ENCODE assay signal across 9 cellular contexts in the genomic region with DNA sequence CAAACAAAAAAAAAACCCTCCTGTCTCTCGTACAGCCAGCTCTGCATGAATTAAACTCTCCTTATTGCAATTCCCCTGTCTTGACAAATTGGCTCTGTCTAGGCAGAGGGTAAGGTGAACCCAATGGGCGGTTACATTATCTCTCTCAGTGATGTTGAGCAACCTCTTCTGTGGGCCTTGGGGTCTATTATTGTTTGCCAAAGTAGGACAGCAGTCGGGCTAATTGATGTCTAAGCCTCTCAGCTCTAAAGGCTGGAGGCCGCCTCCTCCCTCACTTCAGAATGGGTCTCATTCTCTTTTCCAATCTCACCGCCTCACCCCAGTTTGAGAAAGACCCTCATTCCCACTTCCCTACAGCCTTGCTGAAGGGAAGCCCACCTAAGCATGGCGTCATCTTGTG. TPM values are rescaled to one million over a fixed set of nuclear protein-coding genes. Genes with fewer than 3 reads are reported as not detected.
A peak's percentile ranks its signal among the peaks of the same experiment; 100 is the strongest.
DNase-seq lines count a peak whose midpoint lies in the region; ATAC-seq, FAIRE-seq and TF ChIP-seq lines count a peak whose summit lies in the region.
"Had no signal": no experiment of that assay in that cellular context is flagged by ENCODE, and none has a peak within 500 bp of the region (broad histone marks: within the 10 kb centered on the region; RNA-seq: fewer than 3 reads in every experiment).

No MANE protein-coding gene starts in this region.

- TF ChIP-seq RAD21 in GM12878 (IDR thresholded peaks at IDR 0.05; ENCODE audit: insufficient read depth, low read depth, low read length) = no peak

- H3K4me2 ChIP-seq in GM12878 (ENCODE audit: control insufficient read depth, insufficient read depth) = no peak overlapping the region

- intact Hi-C loops in GM12878 (cut with micrococcal nuclease; ENCODE audit: unreplicated experiment) = loop anchor here (2.0 to 5.0 kb wide), 2 partner anchors 33 to 114 kb away; a partner anchor contains a TSS

- H3K4me3 ChIP-seq in GM12878 = no peak overlapping the region
- H3K4me3 ChIP-seq in muscle layer of colon (ENCODE audit: low read depth in 1 of 2, low read length in 2 of 2) = no peak overlapping the region

- no peaks in the 10 kb centered on the region for H3K9me3 Mint-ChIP-seq in activated naive CD4-positive, alpha-beta T cell treated with anti-CD3 and anti-CD28 coated beads, Interleukin-2, amount 50 U/mL, for 24 hours
- H3K9me3 Mint-ChIP-seq in type B pancreatic cell = no peaks in the 10 kb centered on the region

- H3K9me3 ChIP-seq in GM12878 (replicated peaks; ENCODE audit: control insufficient read depth, insufficient read depth, low read length) = no peaks in the 10 kb centered on the region
- H3K9me3 ChIP-seq in muscle layer of colon (ENCODE audit: low read length) = no peaks in the 10 kb centered on the region

- TF ChIP-seq POLR2A in GM12878 (IDR thresholded peaks at IDR 0.05; ENCODE audit: low read depth, low read length) = no peak

- peak overlapping the region; percentile 99 for H3K27ac Mint-ChIP-seq in activated naive CD4-positive, alpha-beta T cell treated with anti-CD3 and anti-CD28 coated beads, Interleukin-2, amount 50 U/mL, for 24 hours
- H3K27ac Mint-ChIP-seq in type B pancreatic cell = peak overlapping the region; percentile 98

- TF ChIP-seq EP300 in GM12878 (IDR thresholded peaks at IDR 0.05; ENCODE audit: borderline replicate concordance in 1 of 2, control insufficient read depth in 1 of 2, low read depth in 2 of 2, low read length in 2 of 2) = no peak

- TF ChIP-seq CTCF in GM12878 (IDR thresholded peaks at IDR 0.05 in 2 of 3, conservative IDR thresholded peaks at IDR 0.05 in 1 of 3; ENCODE audit: control insufficient read depth in 2 of 3, extremely low read depth in 1 of 3, insufficient read depth in 1 of 3, low read depth in 3 of 3, low read length in 3 of 3) (no peak), type B pancreatic cell (conservative IDR thresholded peaks at IDR 0.05) (no peak)

- no peaks in the 10 kb centered on the region for H3K27me3 ChIP-seq in GM12878 (replicated peaks in 1 of 2; ENCODE audit: control insufficient read depth in 2 of 2, insufficient read depth in 2 of 2, low read length in 1 of 2)
- no peaks in the 10 kb centered on the region for H3K27me3 ChIP-seq in muscle layer of colon (ENCODE audit: control insufficient read depth in 1 of 2, insufficient read depth in 2 of 2, low read length in 2 of 2)

- WGBS in GM12878 (ENCODE audit: insufficient coverage, insufficient replicate concordance, low lambda C conversion rate, missing lambda C conversion rate) = 98% methylated on average over 6 of the region's 6 CpGs

- H3K79me2 ChIP-seq in GM12878 (ENCODE audit: control insufficient read depth, insufficient read depth, low read length) = peaks cover 39% of the 10 kb centered on the region

- peak overlapping the region; percentile 25; the same call in 1 of the 2 replicates for H3K27ac ChIP-seq in GM12878 (ENCODE audit: control insufficient read depth, insufficient read depth)
- H3K27ac ChIP-seq in muscle layer of colon (ENCODE audit: low read depth, low read length) = peak overlapping the region; percentile 50

- FAIRE-seq in GM12878 (lab: Jason Lieb, UNC) = no peak

- H3K4me1 ChIP-seq in GM12878 (ENCODE audit: control insufficient read depth, insufficient read depth, low read length) (peaks cover 55% of the 10 kb centered on the region), muscle layer of colon (ENCODE audit: insufficient read depth, low read length) (peaks cover 58% of the 10 kb centered on the region)

- no peaks in the 10 kb centered on the region for H3K36me3 Mint-ChIP-seq in activated naive CD4-positive, alpha-beta T cell treated with anti-CD3 and anti-CD28 coated beads, Interleukin-2, amount 50 U/mL, for 24 hours
- H3K36me3 Mint-ChIP-seq in type B pancreatic cell = peaks cover 2% of the 10 kb centered on the region

- ATAC-seq in GM12878 (no peak), HG03457 (IDR thresholded peaks at IDR 0.05; ENCODE audit: unreplicated experiment) (no peak), GM21737 (IDR thresholded peaks at IDR 0.05; ENCODE audit: unreplicated experiment) (no peak)

- in situ Hi-C loops in GM12878 (cut with MboI) = no loop called here

- H3K36me3 ChIP-seq in GM12878 (ENCODE audit: control insufficient read depth in 2 of 2, insufficient read depth in 2 of 2, low read length in 1 of 2) (no peaks in the 10 kb centered on the region; a peak in 1 of 4 replicates), muscle layer of colon (ENCODE audit: insufficient read depth, low read length) (no peaks in the 10 kb centered on the region)

- POLR2A ChIA-PET in GM12878 (lab: Charles Lee) = interaction anchor here (0.6 to 1.7 kb wide), 9 partner anchors 30 to 119 kb away, joined by 3 to 8 read pairs (median 4); a partner anchor contains a TSS

- peak overlapping the region; percentile 94 for H3K4me3 Mint-ChIP-seq in activated naive CD4-positive, alpha-beta T cell treated with anti-CD3 and anti-CD28 coated beads, Interleukin-2, amount 50 U/mL, for 24 hours
- H3K4me3 Mint-ChIP-seq in type B pancreatic cell = peak overlapping the region; percentile 53

- H3K27me3 Mint-ChIP-seq in activated naive CD4-positive, alpha-beta T cell treated with anti-CD3 and anti-CD28 coated beads, Interleukin-2, amount 50 U/mL, for 24 hours = no peaks in the 10 kb centered on the region
- no peaks in the 10 kb centered on the region for H3K27me3 Mint-ChIP-seq in type B pancreatic cell

- peaks cover 64% of the 10 kb centered on the region for H3K4me1 Mint-ChIP-seq in activated naive CD4-positive, alpha-beta T cell treated with anti-CD3 and anti-CD28 coated beads, Interleukin-2, amount 50 U/mL, for 24 hours
- peaks cover 33% of the 10 kb centered on the region for H3K4me1 Mint-ChIP-seq in type B pancreatic cell (ENCODE audit: unreplicated experiment)

- no peaks in the 10 kb centered on the region; the same call in 1 of the 2 replicates for H4K20me1 ChIP-seq in GM12878 (ENCODE audit: control insufficient read depth, insufficient read depth)

- RAD21 ChIA-PET in GM12878 (lab: Charles Lee; ENCODE audit: unreplicated experiment) = interaction anchor here (1.2 to 3.4 kb wide), 3 partner anchors 33 to 126 kb away, joined by 3 to 23 read pairs (median 3); no protein-coding TSS in a partner anchor

- DNase-seq in activated naive CD4-positive, alpha-beta T cell (lab: John Stamatoyannopoulos, UW) = no peak
- no peak for DNase-seq in GM12878 (ENCODE audit: low read depth, low spot score)
- DNase-seq in type B pancreatic cell (ENCODE audit: extremely low spot score, unreplicated experiment) = no peak
- DNase-seq in OCI-M2 (lab: John Stamatoyannopoulos, UW; ENCODE audit: unreplicated experiment) = no peak
- DNase-seq: kidney glomerular epithelial cell had no signal

- SMC1A ChIA-PET in GM12878 (lab: Charles Lee; ENCODE audit: uncharacterized antibody, unreplicated experiment) = interaction anchor here (1.0 to 4.1 kb wide), 5 partner anchors 19 to 205 kb away, joined by 3 to 20 read pairs (median 7); no protein-coding TSS in a partner anchor

- no TSS peak for BruUV-seq in GM12878 (replicated peaks; lab: Mats Ljungman, UMichigan)

- H2AFZ ChIP-seq in GM12878 (ENCODE audit: control insufficient read depth, low read depth, low read length) = no peak overlapping the region

- H3K9ac ChIP-seq in GM12878 (ENCODE audit: control insufficient read depth, insufficient read depth, low read length) (no peak overlapping the region), muscle layer of colon (ENCODE audit: low read length) (no peak overlapping the region)

- CTCF ChIA-PET in GM12878 (lab: Yijun Ruan, JAX) = interaction anchor here (0.6 to 1.5 kb wide), 6 partner anchors 8 to 483 kb away, joined by 3 to 4 read pairs (median 4); no protein-coding TSS in a partner anchor

RNA-seq across cellular contexts. Expression of a gene that starts 1.3 kb away (rescaled TPM):
- 23.1 and 23.7 TPM in 2 replicates for total RNA-seq in GM12878 (2013; cell fraction: nucleolus; rRNA removed)
- total RNA-seq in GM12878 (2014; rRNA removed) (19.4 and 22.8 TPM in 2 replicates), GM12878 (2014; rRNA removed; fragmentation: Illumina TruSeq; extraction: Trizol) (10.8 and 13.1 TPM in 2 replicates), GM12878 (2021) (28.6 and 29.1 TPM in 2 replicates), type B pancreatic cell (ENCODE audit: low replicate concordance) (1.9 and 5.6 TPM in 2 replicates)
- 10.7 TPM for polyA plus RNA-seq in GM12878 (2011; ENCODE audit: low read depth)
- polyA plus RNA-seq in GM12878 (2011; rRNA removed) (9.2 and 15.4 TPM in 2 replicates), GM12878 (2014; fragmentation: Illumina TruSeq; extraction: Trizol) (15.5 and 17.8 TPM in 2 replicates), GM12878 (2014; fragmentation: Nextera tagmentation; extraction: Ambion mirVana) (1 to 10 TPM; 4.1 to 9.7 TPM), GM12878 (2014; rRNA removed) (33.7 and 35.5 TPM in 2 replicates), GM12878 (2016; fragmentation: Nextera tagmentation; extraction: Ambion mirVana) (10 to 100 TPM; 31.0 to 35.2 TPM)
- polyA plus RNA-seq in GM12878 (2011; cell fraction: cytosol; rRNA removed) = 20.7 and 25.7 TPM in 2 replicates
- polyA plus RNA-seq in GM12878 (2011; cell fraction: nucleus; rRNA removed) = 46.7 and 57.3 TPM in 2 replicates
- 17.8 and 25.4 TPM in 2 replicates for polyA plus RNA-seq in GM12878 (2012)
- 3.9 and 9.1 TPM in 2 replicates for polyA minus RNA-seq in GM12878 (2011; rRNA and poly(A)+ RNA removed)
- polyA minus RNA-seq in GM12878 (2011; cell fraction: cytosol; rRNA and poly(A)+ RNA removed) = 1.9 and 4.7 TPM in 2 replicates
- 6.6 and 8.6 TPM in 2 replicates for polyA minus RNA-seq in GM12878 (2011; cell fraction: nucleus; rRNA and poly(A)+ RNA removed)

RNA-seq across cellular contexts. Expression of a gene that starts 2.7 kb away (rescaled TPM):
- 52.5 and 60.5 TPM in 2 replicates for total RNA-seq in GM12878 (2013; cell fraction: nucleolus; rRNA removed)
- total RNA-seq in GM12878 (2014; rRNA removed) = 40.9 and 47.5 TPM in 2 replicates
- 12.2 and 14.3 TPM in 2 replicates for total RNA-seq in GM12878 (2014; rRNA removed; fragmentation: Illumina TruSeq; extraction: Trizol)
- total RNA-seq in GM12878 (2021) = 65.1 and 69.4 TPM in 2 replicates
- 8.2 TPM for polyA plus RNA-seq in GM12878 (2011; ENCODE audit: low read depth)
- 8.0 and 18.4 TPM in 2 replicates for polyA plus RNA-seq in GM12878 (2011; rRNA removed)
- polyA plus RNA-seq in GM12878 (2011; cell fraction: cytosol; rRNA removed) = 28.1 and 42.6 TPM in 2 replicates
- polyA plus RNA-seq in GM12878 (2011; cell fraction: nucleus; rRNA removed) = 58.9 and 140 TPM in 2 replicates
- 14.9 and 21.0 TPM in 2 replicates for polyA plus RNA-seq in GM12878 (2012)
- polyA plus RNA-seq in GM12878 (2014; fragmentation: Illumina TruSeq; extraction: Trizol) = 6.6 and 14.0 TPM in 2 replicates
- 1 to 10 TPM; 8.3 TPM for polyA plus RNA-seq in GM12878 (2014; fragmentation: Nextera tagmentation; extraction: Ambion mirVana)
- 53.8 and 55.9 TPM in 2 replicates for polyA plus RNA-seq in GM12878 (2014; rRNA removed)
- 10 to 100 TPM; 37.7 to 42.4 TPM for polyA plus RNA-seq in GM12878 (2016; fragmentation: Nextera tagmentation; extraction: Ambion mirVana)
- 26.0 and 32.5 TPM in 2 replicates for polyA minus RNA-seq in GM12878 (2011; rRNA and poly(A)+ RNA removed)
- polyA minus RNA-seq in GM12878 (2011; cell fraction: cytosol; rRNA and poly(A)+ RNA removed) = 21.4 and 21.8 TPM in 2 replicates
- 33.6 and 61.0 TPM in 2 replicates for polyA minus RNA-seq in GM12878 (2011; cell fraction: nucleus; rRNA and poly(A)+ RNA removed)
- total RNA-seq in type B pancreatic cell (ENCODE audit: low replicate concordance) = 35.0 and 41.8 TPM in 2 replicates

RNA-seq across cellular contexts. Expression of a gene that starts 29.2 kb away (rescaled TPM):
- 0.79 and 1.3 TPM in 2 replicates for total RNA-seq in GM12878 (2013; cell fraction: nucleolus; rRNA removed)
- 1.3 and 1.4 TPM in 2 replicates for total RNA-seq in GM12878 (2014; rRNA removed)
- total RNA-seq in GM12878 (2014; rRNA removed; fragmentation: Illumina TruSeq; extraction: Trizol) = 0.18 and 0.49 TPM in 2 replicates
- 1.2 and 1.3 TPM in 2 replicates for total RNA-seq in GM12878 (2021)
- 0.33 TPM for polyA plus RNA-seq in GM12878 (2011; ENCODE audit: low read depth)
- 0.20 and 0.41 TPM in 2 replicates for polyA plus RNA-seq in GM12878 (2011; rRNA removed)
- polyA plus RNA-seq in GM12878 (2011; cell fraction: cytosol; rRNA removed) = 0.37 and 0.59 TPM in 2 replicates
- 0.96 and 1.4 TPM in 2 replicates for polyA plus RNA-seq in GM12878 (2011; cell fraction: nucleus; rRNA removed)
- 0.50 and 0.94 TPM in 2 replicates for polyA plus RNA-seq in GM12878 (2012)
- polyA plus RNA-seq in GM12878 (2014; fragmentation: Illumina TruSeq; extraction: Trizol) = 0.25 and 0.52 TPM in 2 replicates
- polyA plus RNA-seq in GM12878 (2014; fragmentation: Nextera tagmentation; extraction: Ambion mirVana) = under 1 TPM; 0.13 TPM
- polyA plus RNA-seq in GM12878 (2014; rRNA removed) = 0.66 and 1.00 TPM in 2 replicates
- under 1 TPM; 0.64 to 0.95 TPM for polyA plus RNA-seq in GM12878 (2016; fragmentation: Nextera tagmentation; extraction: Ambion mirVana)
- polyA minus RNA-seq in GM12878 (2011; rRNA and poly(A)+ RNA removed) = 0.44 and 0.82 TPM in 2 replicates
- polyA minus RNA-seq in GM12878 (2011; cell fraction: cytosol; rRNA and poly(A)+ RNA removed) = not detected in 2 replicates
- 0.24 and 0.67 TPM in 2 replicates for polyA minus RNA-seq in GM12878 (2011; cell fraction: nucleus; rRNA and poly(A)+ RNA removed)
- 1.2 and 1.3 TPM in 2 replicates for total RNA-seq in type B pancreatic cell (ENCODE audit: low replicate concordance)

RNA-seq across cellular contexts. Expression of a gene that starts 38.8 kb away (rescaled TPM):
- 259 and 262 TPM in 2 replicates for total RNA-seq in GM12878 (2013; cell fraction: nucleolus; rRNA removed)
- total RNA-seq in GM12878 (2014; rRNA removed) (13.6 and 14.0 TPM in 2 replicates), GM12878 (2014; rRNA removed; fragmentation: Illumina TruSeq; extraction: Trizol) (40.5 and 44.2 TPM in 2 replicates), GM12878 (2021) (174 and 225 TPM in 2 replicates), type B pancreatic cell (ENCODE audit: low replicate concordance) (229 and 395 TPM in 2 replicates)
- polyA plus RNA-seq in GM12878 (2011; ENCODE audit: low read depth) = 275 TPM
- polyA plus RNA-seq in GM12878 (2011; rRNA removed) (151 and 247 TPM in 2 replicates), GM12878 (2014; fragmentation: Illumina TruSeq; extraction: Trizol) (167 and 254 TPM in 2 replicates), GM12878 (2014; fragmentation: Nextera tagmentation; extraction: Ambion mirVana) (10 to 100 TPM; 24.3 to 98.2 TPM), GM12878 (2014; rRNA removed) (314 and 328 TPM in 2 replicates), GM12878 (2016; fragmentation: Nextera tagmentation; extraction: Ambion mirVana) (10 to 100 TPM; 27.7 to 28.3 TPM)
- 64.2 and 104 TPM in 2 replicates for polyA plus RNA-seq in GM12878 (2011; cell fraction: cytosol; rRNA removed)
- polyA plus RNA-seq in GM12878 (2011; cell fraction: nucleus; rRNA removed) = 342 and 617 TPM in 2 replicates
- 284 and 343 TPM in 2 replicates for polyA plus RNA-seq in GM12878 (2012)
- polyA minus RNA-seq in GM12878 (2011; rRNA and poly(A)+ RNA removed) = 72.0 and 79.5 TPM in 2 replicates
- polyA minus RNA-seq in GM12878 (2011; cell fraction: cytosol; rRNA and poly(A)+ RNA removed) = 13.8 and 14.9 TPM in 2 replicates
- polyA minus RNA-seq in GM12878 (2011; cell fraction: nucleus; rRNA and poly(A)+ RNA removed) = 125 and 169 TPM in 2 replicates

RNA-seq across cellular contexts. Expression of a gene that starts 50.1 kb away (rescaled TPM):
- total RNA-seq in GM12878 (2013; cell fraction: nucleolus; rRNA removed) = 54.0 and 61.9 TPM in 2 replicates
- total RNA-seq in GM12878 (2014; rRNA removed) (34.0 and 36.2 TPM in 2 replicates), GM12878 (2014; rRNA removed; fragmentation: Illumina TruSeq; extraction: Trizol) (27.5 and 27.9 TPM in 2 replicates), GM12878 (2021) (49.2 and 57.3 TPM in 2 replicates), type B pancreatic cell (ENCODE audit: low replicate concordance) (64.7 and 85.5 TPM in 2 replicates)
- 20.0 TPM for polyA plus RNA-seq in GM12878 (2011; ENCODE audit: low read depth)
- polyA plus RNA-seq in GM12878 (2011; rRNA removed) (24.3 and 29.4 TPM in 2 replicates), GM12878 (2014; fragmentation: Illumina TruSeq; extraction: Trizol) (44.0 and 54.1 TPM in 2 replicates), GM12878 (2014; fragmentation: Nextera tagmentation; extraction: Ambion mirVana) (10 to 100 TPM; 14.7 to 15.0 TPM), GM12878 (2014; rRNA removed) (32.0 and 33.1 TPM in 2 replicates), GM12878 (2016; fragmentation: Nextera tagmentation; extraction: Ambion mirVana) (10 to 100 TPM; 56.8 to 60.0 TPM)
- polyA plus RNA-seq in GM12878 (2011; cell fraction: cytosol; rRNA removed) = 40.3 and 53.9 TPM in 2 replicates
- polyA plus RNA-seq in GM12878 (2011; cell fraction: nucleus; rRNA removed) = 79.8 and 81.5 TPM in 2 replicates
- polyA plus RNA-seq in GM12878 (2012) = 37.2 and 38.7 TPM in 2 replicates
- 28.1 and 45.1 TPM in 2 replicates for polyA minus RNA-seq in GM12878 (2011; rRNA and poly(A)+ RNA removed)
- 15.8 and 23.3 TPM in 2 replicates for polyA minus RNA-seq in GM12878 (2011; cell fraction: cytosol; rRNA and poly(A)+ RNA removed)
- 19.9 and 34.4 TPM in 2 replicates for polyA minus RNA-seq in GM12878 (2011; cell fraction: nucleus; rRNA and poly(A)+ RNA removed)
